ENCODE assay signal across 2 cellular contexts in the genomic region with DNA sequence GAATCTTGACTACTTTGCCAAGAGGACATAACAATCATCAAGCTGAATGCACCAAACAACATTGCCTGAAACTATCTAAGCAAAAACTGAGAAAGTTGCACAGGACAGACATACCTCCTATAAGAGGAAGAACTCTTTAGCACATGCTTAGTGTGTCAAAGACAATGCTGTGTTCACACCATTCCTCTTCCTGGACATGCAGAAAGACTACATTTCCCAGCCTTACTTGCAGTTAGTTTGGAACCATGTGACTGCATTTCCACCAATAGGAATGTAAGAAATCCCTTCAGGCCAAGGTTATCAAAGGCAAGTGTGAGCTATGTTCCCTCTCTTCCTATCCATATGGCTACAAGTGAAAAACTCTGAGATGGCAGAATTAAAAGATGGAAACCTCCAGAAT. TPM values are rescaled to one million over a fixed set of nuclear protein-coding genes. Genes with fewer than 3 reads are reported as not detected.
"Had no signal": no experiment of that assay in that cellular context is flagged by ENCODE, and none has a peak within 500 bp of the region (broad histone marks: within the 10 kb centered on the region; RNA-seq: fewer than 3 reads in every experiment).

No MANE protein-coding gene starts in this region.

RNA-seq across cellular contexts. Expression of a gene that starts 45.4 kb away (rescaled TPM):
- total RNA-seq: progenitor cell of endocrine pancreas had no signal
- polyA plus RNA-seq: neural cell had no signal
